9 cellular contexts compared by ENCODE assay signal in genomic region chr4:54176202-54176601, GRCh38. TPM values are rescaled to one million over a fixed set of nuclear protein-coding genes. Genes with fewer than 3 reads are reported as not detected.
"Had no signal": no experiment of that assay in that cellular context is flagged by ENCODE, and none has a peak within 500 bp of the region (broad histone marks: within the 10 kb centered on the region; RNA-seq: fewer than 3 reads in every experiment).

No MANE protein-coding gene starts in this region.

- H3K9ac ChIP-seq: GM23248 had no signal

- H3K27ac Mint-ChIP-seq: HFFc6 had no signal

- H2AFZ ChIP-seq: GM23248 had no signal

- ATAC-seq: HCT116 had no signal

- H3K4me3 ChIP-seq: GM23248, HAP-1 had no signal

- H3K4me1 ChIP-seq: HAP-1 had no signal

- H3K4me3 Mint-ChIP-seq: HFFc6 had no signal

- H3K36me3 ChIP-seq: HAP-1 had no signal

- H3K9me3 ChIP-seq: HAP-1 had no signal

- H3K27ac ChIP-seq: GM23248, HL-60 had no signal

- H3K9me3 Mint-ChIP-seq: HFFc6 had no signal

- DNase-seq: GM23248, GOT3, H7, HFFc6, IMR-90 had no signal

RNA-seq across cellular contexts. Expression of gene PDGFRA, which starts 52.9 kb away (rescaled TPM):
- total RNA-seq: HT1080 had no signal
